In genomic region chr3:133535971-133536634, GRCh38 we compare ENCODE assay signal across 10 cellular contexts. TPM values are rescaled to one million over a fixed set of nuclear protein-coding genes. Genes with fewer than 3 reads are reported as not detected.
DNase-seq lines count a peak whose midpoint lies in the region; ATAC-seq and TF ChIP-seq lines count a peak whose summit lies in the region.
"Had no signal": no experiment of that assay in that cellular context is flagged by ENCODE, and none has a peak within 500 bp of the region (broad histone marks: within the 10 kb centered on the region; RNA-seq: fewer than 3 reads in every experiment).

No MANE protein-coding gene starts in this region.

- ATAC-seq in sciatic nerve (peak; percentile 71), WTC11 (no peak), HG03520 (IDR thresholded peaks at IDR 0.05; ENCODE audit: unreplicated experiment) (no peak)

- intact Hi-C loops in sciatic nerve (cut with DNase I): no loop called here

- peaks cover 5% of the 10 kb centered on the region for H3K9me3 Mint-ChIP-seq in WTC11
- H3K9me3 Mint-ChIP-seq: activated naive CD4-positive, alpha-beta T cell treated with anti-CD3 and anti-CD28 coated beads, Interleukin-2, amount 50 U/mL, for 24 hours; neural crest cell had no signal

- POLR2A ChIA-PET in WTC11 (lab: Charles Lee): no interaction called here

- H3K27me3 Mint-ChIP-seq in WTC11 (ENCODE audit: low read depth): no peaks in the 10 kb centered on the region; the same call in 1 of the 2 replicates
- H3K27me3 Mint-ChIP-seq: activated naive CD4-positive, alpha-beta T cell treated with anti-CD3 and anti-CD28 coated beads, Interleukin-2, amount 50 U/mL, for 24 hours had no signal

- TF ChIP-seq CTCF in foreskin fibroblast (IDR thresholded peaks at IDR 0.05; ENCODE audit: low read depth, low read length) (no peak), WTC11 (IDR thresholded peaks at IDR 0.05) (no peak)

- H3K4me3 Mint-ChIP-seq in WTC11: no peak overlapping the region
- H3K4me3 Mint-ChIP-seq: activated naive CD4-positive, alpha-beta T cell treated with anti-CD3 and anti-CD28 coated beads, Interleukin-2, amount 50 U/mL, for 24 hours; neural crest cell had no signal

- in situ Hi-C loops in SK-MEL-5 (cut with HindIII; ENCODE audit: low pct_unique_long_range_greater_than_20kb, low sequenced_read_pairs): no loop called here

- CTCF ChIA-PET in WTC11 (lab: Charles Lee): interaction anchor here (1.5 kb wide), 1 partner anchor 37 kb away, joined by 5 read pairs; the partner anchor contains the start of gene CDV3

- peaks cover 6% of the 10 kb centered on the region for H3K4me1 Mint-ChIP-seq in WTC11
- H3K4me1 Mint-ChIP-seq: activated naive CD4-positive, alpha-beta T cell treated with anti-CD3 and anti-CD28 coated beads, Interleukin-2, amount 50 U/mL, for 24 hours; neural crest cell had no signal

- H3K4me3 ChIP-seq in foreskin fibroblast (ENCODE audit: low read depth in 1 of 2, low read length in 2 of 2): peak overlapping the region in 1 of 2 donors; percentile 23

- no peak overlapping the region for H3K27ac Mint-ChIP-seq in WTC11
- H3K27ac Mint-ChIP-seq: activated naive CD4-positive, alpha-beta T cell treated with anti-CD3 and anti-CD28 coated beads, Interleukin-2, amount 50 U/mL, for 24 hours had no signal

- no peaks in the 10 kb centered on the region for H3K36me3 Mint-ChIP-seq in WTC11
- H3K36me3 Mint-ChIP-seq: activated naive CD4-positive, alpha-beta T cell treated with anti-CD3 and anti-CD28 coated beads, Interleukin-2, amount 50 U/mL, for 24 hours had no signal

- DNase-seq in ELR (ENCODE audit: low read depth) (peak; percentile 96), SK-MEL-5 (ENCODE audit: low read depth, low spot score) (peak; percentile 62), foreskin fibroblast (peak; percentile 91), sciatic nerve (ENCODE audit: low spot score) (no peak), WTC11 (ENCODE audit: low spot score) (no peak), NCI-H526 (lab: John Stamatoyannopoulos, UW) (no peak), AML-193 (lab: John Stamatoyannopoulos, UW) (no peak)

TF ChIP-seq in WTC11, 78 proteins besides CTCF, POLR2A, EP300 and RAD21 (continues in another document):
- TF ChIP-seq SOX15 (CRISPR knock-in tag; IDR thresholded peaks at IDR 0.05): no peak
- no peak for TF ChIP-seq TP53 (CRISPR knock-in tag; IDR thresholded peaks at IDR 0.05)
- TF ChIP-seq, protein P1, sequence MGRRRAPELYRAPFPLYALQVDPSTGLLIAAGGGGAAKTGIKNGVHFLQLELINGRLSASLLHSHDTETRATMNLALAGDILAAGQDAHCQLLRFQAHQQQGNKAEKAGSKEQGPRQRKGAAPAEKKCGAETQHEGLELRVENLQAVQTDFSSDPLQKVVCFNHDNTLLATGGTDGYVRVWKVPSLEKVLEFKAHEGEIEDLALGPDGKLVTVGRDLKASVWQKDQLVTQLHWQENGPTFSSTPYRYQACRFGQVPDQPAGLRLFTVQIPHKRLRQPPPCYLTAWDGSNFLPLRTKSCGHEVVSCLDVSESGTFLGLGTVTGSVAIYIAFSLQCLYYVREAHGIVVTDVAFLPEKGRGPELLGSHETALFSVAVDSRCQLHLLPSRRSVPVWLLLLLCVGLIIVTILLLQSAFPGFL (CRISPR knock-in tag; IDR thresholded peaks at IDR 0.05; ENCODE audit: borderline replicate concordance): no peak
- no peak for TF ChIP-seq ZNF317 (CRISPR knock-in tag; IDR thresholded peaks at IDR 0.05; ENCODE audit: borderline replicate concordance, low read depth)
- no peak for TF ChIP-seq CREB1 (CRISPR knock-in tag; IDR thresholded peaks at IDR 0.05)
- TF ChIP-seq OVOL2 (CRISPR knock-in tag; IDR thresholded peaks at IDR 0.05; ENCODE audit: borderline replicate concordance): no peak
- TF ChIP-seq ATF1 (CRISPR knock-in tag; IDR thresholded peaks at IDR 0.05): no peak
- no peak for TF ChIP-seq ZNF232 (CRISPR knock-in tag; IDR thresholded peaks at IDR 0.05)
- TF ChIP-seq, protein P2, sequence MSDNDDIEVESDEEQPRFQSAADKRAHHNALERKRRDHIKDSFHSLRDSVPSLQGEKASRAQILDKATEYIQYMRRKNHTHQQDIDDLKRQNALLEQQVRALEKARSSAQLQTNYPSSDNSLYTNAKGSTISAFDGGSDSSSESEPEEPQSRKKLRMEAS (CRISPR knock-in tag; IDR thresholded peaks at IDR 0.05): no peak
- no peak for TF ChIP-seq JAZF1 (CRISPR knock-in tag; IDR thresholded peaks at IDR 0.05)
- TF ChIP-seq ZNF138 (CRISPR knock-in tag; conservative IDR thresholded peaks at IDR 0.05): no peak
- TF ChIP-seq, protein P3, sequence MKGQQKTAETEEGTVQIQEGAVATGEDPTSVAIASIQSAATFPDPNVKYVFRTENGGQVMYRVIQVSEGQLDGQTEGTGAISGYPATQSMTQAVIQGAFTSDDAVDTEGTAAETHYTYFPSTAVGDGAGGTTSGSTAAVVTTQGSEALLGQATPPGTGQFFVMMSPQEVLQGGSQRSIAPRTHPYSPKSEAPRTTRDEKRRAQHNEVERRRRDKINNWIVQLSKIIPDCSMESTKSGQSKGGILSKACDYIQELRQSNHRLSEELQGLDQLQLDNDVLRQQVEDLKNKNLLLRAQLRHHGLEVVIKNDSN (CRISPR knock-in tag; IDR thresholded peaks at IDR 0.05): no peak
- TF ChIP-seq, protein P4, sequence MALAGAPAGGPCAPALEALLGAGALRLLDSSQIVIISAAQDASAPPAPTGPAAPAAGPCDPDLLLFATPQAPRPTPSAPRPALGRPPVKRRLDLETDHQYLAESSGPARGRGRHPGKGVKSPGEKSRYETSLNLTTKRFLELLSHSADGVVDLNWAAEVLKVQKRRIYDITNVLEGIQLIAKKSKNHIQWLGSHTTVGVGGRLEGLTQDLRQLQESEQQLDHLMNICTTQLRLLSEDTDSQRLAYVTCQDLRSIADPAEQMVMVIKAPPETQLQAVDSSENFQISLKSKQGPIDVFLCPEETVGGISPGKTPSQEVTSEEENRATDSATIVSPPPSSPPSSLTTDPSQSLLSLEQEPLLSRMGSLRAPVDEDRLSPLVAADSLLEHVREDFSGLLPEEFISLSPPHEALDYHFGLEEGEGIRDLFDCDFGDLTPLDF (CRISPR knock-in tag; IDR thresholded peaks at IDR 0.05): no peak
- TF ChIP-seq HMGA2 (CRISPR knock-in tag; IDR thresholded peaks at IDR 0.05): no peak
- TF ChIP-seq, protein P5, sequence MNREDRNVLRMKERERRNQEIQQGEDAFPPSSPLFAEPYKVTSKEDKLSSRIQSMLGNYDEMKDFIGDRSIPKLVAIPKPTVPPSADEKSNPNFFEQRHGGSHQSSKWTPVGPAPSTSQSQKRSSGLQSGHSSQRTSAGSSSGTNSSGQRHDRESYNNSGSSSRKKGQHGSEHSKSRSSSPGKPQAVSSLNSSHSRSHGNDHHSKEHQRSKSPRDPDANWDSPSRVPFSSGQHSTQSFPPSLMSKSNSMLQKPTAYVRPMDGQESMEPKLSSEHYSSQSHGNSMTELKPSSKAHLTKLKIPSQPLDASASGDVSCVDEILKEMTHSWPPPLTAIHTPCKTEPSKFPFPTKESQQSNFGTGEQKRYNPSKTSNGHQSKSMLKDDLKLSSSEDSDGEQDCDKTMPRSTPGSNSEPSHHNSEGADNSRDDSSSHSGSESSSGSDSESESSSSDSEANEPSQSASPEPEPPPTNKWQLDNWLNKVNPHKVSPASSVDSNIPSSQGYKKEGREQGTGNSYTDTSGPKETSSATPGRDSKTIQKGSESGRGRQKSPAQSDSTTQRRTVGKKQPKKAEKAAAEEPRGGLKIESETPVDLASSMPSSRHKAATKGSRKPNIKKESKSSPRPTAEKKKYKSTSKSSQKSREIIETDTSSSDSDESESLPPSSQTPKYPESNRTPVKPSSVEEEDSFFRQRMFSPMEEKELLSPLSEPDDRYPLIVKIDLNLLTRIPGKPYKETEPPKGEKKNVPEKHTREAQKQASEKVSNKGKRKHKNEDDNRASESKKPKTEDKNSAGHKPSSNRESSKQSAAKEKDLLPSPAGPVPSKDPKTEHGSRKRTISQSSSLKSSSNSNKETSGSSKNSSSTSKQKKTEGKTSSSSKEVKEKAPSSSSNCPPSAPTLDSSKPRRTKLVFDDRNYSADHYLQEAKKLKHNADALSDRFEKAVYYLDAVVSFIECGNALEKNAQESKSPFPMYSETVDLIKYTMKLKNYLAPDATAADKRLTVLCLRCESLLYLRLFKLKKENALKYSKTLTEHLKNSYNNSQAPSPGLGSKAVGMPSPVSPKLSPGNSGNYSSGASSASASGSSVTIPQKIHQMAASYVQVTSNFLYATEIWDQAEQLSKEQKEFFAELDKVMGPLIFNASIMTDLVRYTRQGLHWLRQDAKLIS (CRISPR knock-in tag; IDR thresholded peaks at IDR 0.05; ENCODE audit: borderline replicate concordance): no peak
- TF ChIP-seq ZNF423 (CRISPR knock-in tag; IDR thresholded peaks at IDR 0.05): no peak
- TF ChIP-seq, protein P6, sequence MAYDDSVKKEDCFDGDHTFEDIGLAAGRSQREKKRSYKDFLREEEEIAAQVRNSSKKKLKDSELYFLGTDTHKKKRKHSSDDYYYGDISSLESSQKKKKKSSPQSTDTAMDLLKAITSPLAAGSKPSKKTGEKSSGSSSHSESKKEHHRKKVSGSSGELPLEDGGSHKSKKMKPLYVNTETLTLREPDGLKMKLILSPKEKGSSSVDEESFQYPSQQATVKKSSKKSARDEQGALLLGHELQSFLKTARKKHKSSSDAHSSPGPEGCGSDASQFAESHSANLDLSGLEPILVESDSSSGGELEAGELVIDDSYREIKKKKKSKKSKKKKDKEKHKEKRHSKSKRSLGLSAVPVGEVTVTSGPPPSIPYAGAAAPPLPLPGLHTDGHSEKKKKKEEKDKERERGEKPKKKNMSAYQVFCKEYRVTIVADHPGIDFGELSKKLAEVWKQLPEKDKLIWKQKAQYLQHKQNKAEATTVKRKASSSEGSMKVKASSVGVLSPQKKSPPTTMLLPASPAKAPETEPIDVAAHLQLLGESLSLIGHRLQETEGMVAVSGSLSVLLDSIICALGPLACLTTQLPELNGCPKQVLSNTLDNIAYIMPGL (CRISPR knock-in tag; IDR thresholded peaks at IDR 0.05): no peak
- TF ChIP-seq FOXJ3 (CRISPR knock-in tag; IDR thresholded peaks at IDR 0.05; ENCODE audit: borderline replicate concordance): no peak

RNA-seq across cellular contexts. Expression of gene CDV3, which starts 37.4 kb away (rescaled TPM):
- 131 and 133 TPM in 2 replicates for total RNA-seq in SK-MEL-5 (2014; rRNA removed; shearing (Covaris generic))
- 109 and 125 TPM in 2 replicates for polyA plus RNA-seq in SK-MEL-5 (2015; cell fraction: cytosol; rRNA removed)
- 47.9 and 56.8 TPM in 2 replicates for polyA plus RNA-seq in SK-MEL-5 (2015; cell fraction: nucleus; rRNA removed)
- total RNA-seq in sciatic nerve (140 TPM), WTC11 (2021) (128 to 162 TPM (median 132 TPM) in 3 replicates)

Comparison
In these comparisons a context has a peak if more than half of its experiments do, and no peak if none do; other contexts are left out.
1. DNase-seq: peak in ELR (single experiment), SK-MEL-5 (single experiment) and foreskin fibroblast (2 of 2); none in sciatic nerve (single experiment), WTC11 (single experiment), NCI-H526 (0 of 2) and AML-193 (0 of 2).